2 cellular contexts compared by ENCODE assay signal in genomic region chr17:55652825-55653224, GRCh38.
TF ChIP-seq lines count a peak whose summit lies in the region.

No MANE protein-coding gene starts in this region.

TF ChIP-seq in A549, 52 proteins besides CTCF, POLR2A, EP300 and RAD21 (continued from another document):
- TF ChIP-seq E2F6 (IDR thresholded peaks at IDR 0.05; ENCODE audit: borderline replicate concordance, low read depth) (no peak), HES2 (IDR thresholded peaks at IDR 0.05) (no peak), MAFK (IDR thresholded peaks at IDR 0.05; ENCODE audit: partially characterized antibody) (no peak), MAX (IDR thresholded peaks at IDR 0.05) (no peak)

TF ChIP-seq in GM12878, 131 proteins besides CTCF, POLR2A, EP300 and RAD21 (continued from another document):
- TF ChIP-seq E2F8 (IDR thresholded peaks at IDR 0.05; ENCODE audit: low read depth, partially characterized antibody): no peak
- TF ChIP-seq PRDM15 (CRISPR knock-in tag; IDR thresholded peaks at IDR 0.05): no peak
- no peak for TF ChIP-seq JUND (IDR thresholded peaks at IDR 0.05; ENCODE audit: low read depth, low read length)
- no peak for TF ChIP-seq SMC3 (IDR thresholded peaks at IDR 0.05; ENCODE audit: borderline replicate concordance, low read length)
- TF ChIP-seq MTA2 (IDR thresholded peaks at IDR 0.05; ENCODE audit: low read depth): no peak
- TF ChIP-seq CBX5 (IDR thresholded peaks at IDR 0.05; ENCODE audit: low read depth): no peak
- TF ChIP-seq E2F4 (IDR thresholded peaks at IDR 0.05; ENCODE audit: low read depth, low read length): no peak
- no peak for TF ChIP-seq POLR2AphosphoS2 (IDR thresholded peaks at IDR 0.05; ENCODE audit: low read depth, low read length)
- no peak for TF ChIP-seq BHLHE40 (IDR thresholded peaks at IDR 0.05; ENCODE audit: borderline replicate concordance in 1 of 2, low read depth in 2 of 2, low read length in 1 of 2)
- TF ChIP-seq SIX5 (IDR thresholded peaks at IDR 0.05; ENCODE audit: low read depth, low read length, severe bottlenecking): no peak
- no peak for TF ChIP-seq ZNF622 (IDR thresholded peaks at IDR 0.05)
- no peak for TF ChIP-seq NFYA (IDR thresholded peaks at IDR 0.05; ENCODE audit: borderline replicate concordance, low read depth, low read length)
- TF ChIP-seq IRF3 (IDR thresholded peaks at IDR 0.05): no peak
- no peak for TF ChIP-seq KDM1A (IDR thresholded peaks at IDR 0.05; ENCODE audit: borderline replicate concordance)
- TF ChIP-seq ATF2 (IDR thresholded peaks at IDR 0.05; ENCODE audit: low read length): no peak
